Comparison of ENCODE assay signal across 21 cellular contexts in the genomic region with DNA sequence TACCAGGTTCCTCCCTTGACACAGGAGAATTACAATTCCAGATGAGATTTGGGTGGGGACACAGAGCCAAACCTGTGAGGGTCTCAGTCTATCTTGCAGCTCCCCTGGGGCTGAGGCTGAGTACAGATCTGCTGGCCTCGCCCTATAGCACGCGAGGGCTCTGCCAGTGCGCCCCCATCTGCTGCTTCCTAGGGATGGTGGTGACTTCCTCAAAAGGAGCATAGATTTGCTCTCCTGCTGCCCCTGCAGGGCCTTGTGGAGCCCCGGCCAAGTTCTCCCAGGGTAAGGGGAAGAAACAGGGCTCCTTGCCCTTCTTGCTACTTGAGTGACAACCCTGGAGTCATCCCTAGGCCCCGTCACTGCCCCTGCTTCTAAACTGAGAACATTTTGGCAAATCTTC. TPM values are rescaled to one million over a fixed set of nuclear protein-coding genes. Genes with fewer than 3 reads are reported as not detected.
"Had no signal": no experiment of that assay in that cellular context is flagged by ENCODE, and none has a peak within 500 bp of the region (broad histone marks: within the 10 kb centered on the region; RNA-seq: fewer than 3 reads in every experiment).

No MANE protein-coding gene starts in this region.

RNA-seq across cellular contexts. Expression of gene CDRT15L2, which starts 26.6 kb away (rescaled TPM):
- total RNA-seq: naive thymus-derived CD8-positive, alpha-beta T cell; natural killer cell treated with Interleukin-12 subunit alpha and Interleukin-12 subunit beta and Interleukin-15 and Interleukin-18, amount 100 ng/mL, for 72 hours; neural crest cell; omental fat pad; osteocyte; pancreas; posterior vena cava; prostate gland; pulmonary artery endothelial cell; right atrium auricular region; sciatic nerve; smooth muscle cell; stomach; subcutaneous adipose tissue; temporal lobe; thoracic aorta; thyroid gland; tibial nerve; upper lobe of left lung; ureter; vagina had no signal
- polyA plus RNA-seq: naive thymus-derived CD8-positive, alpha-beta T cell; pancreas; smooth muscle cell; stomach had no signal
